Comparison of ENCODE assay signal across 1 cellular context in genomic region chr4:108117473-108118182, GRCh38.
TF ChIP-seq lines count a peak whose summit lies in the region.

No MANE protein-coding gene starts in this region.

TF ChIP-seq in GM23338, 12 proteins besides CTCF, POLR2A, EP300 and RAD21 (continued from another document):
- TF ChIP-seq ZNF462 (CRISPR knock-in tag; IDR thresholded peaks at IDR 0.05) = no peak
- TF ChIP-seq NANOG (IDR thresholded peaks at IDR 0.05; ENCODE audit: borderline replicate concordance) = no peak
- no peak for TF ChIP-seq EZH2phosphoT487 (IDR thresholded peaks at IDR 0.05; ENCODE audit: unreplicated experiment)
- no peak for TF ChIP-seq ZNF331 (CRISPR knock-in tag; IDR thresholded peaks at IDR 0.05; ENCODE audit: low read depth)
- TF ChIP-seq JUNB (IDR thresholded peaks at IDR 0.05; ENCODE audit: unreplicated experiment) = no peak
- TF ChIP-seq ZNF114 (CRISPR knock-in tag; IDR thresholded peaks at IDR 0.05) = no peak
